15 cellular contexts compared by ENCODE assay signal in the genomic region with DNA sequence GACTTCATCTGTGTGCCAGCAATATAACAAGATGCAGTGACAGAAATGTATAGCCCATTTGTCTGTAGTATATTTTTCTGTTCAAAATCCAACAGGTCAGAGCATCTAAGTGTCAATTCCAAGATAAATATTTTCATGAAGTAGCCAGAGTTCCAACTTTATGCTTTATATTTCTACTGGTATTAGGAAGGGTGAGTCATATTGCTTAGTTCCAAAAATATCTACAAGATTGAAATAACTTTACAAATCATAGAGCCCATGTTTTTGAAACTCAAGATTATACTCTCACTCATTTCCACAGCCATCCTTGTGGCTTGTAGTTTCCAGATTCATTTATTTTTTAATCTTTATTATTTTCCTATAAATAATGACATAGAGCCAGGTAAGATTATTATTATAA.
"Had no signal": no experiment of that assay in that cellular context is flagged by ENCODE, and none has a peak within 500 bp of the region (broad histone marks: within the 10 kb centered on the region; RNA-seq: fewer than 3 reads in every experiment).

No MANE protein-coding gene starts in this region.

- H3K9me3 Mint-ChIP-seq: type B pancreatic cell had no signal

- H3K4me3 Mint-ChIP-seq: activated CD4-positive, alpha-beta T cell treated with anti-CD3 and anti-CD28 coated beads, Interleukin-2, amount 10 ng/mL, durations not matched to agents 24 days and 14 days; naive B cell; stimulated activated naive B cell treated with anti-CD40 and anti-IgM and Interleukin-4, amounts not matched to agents 10 μg/mL and 1 μg/mL and 100 μg/mL, for 72 hours; T-helper 1 cell treated with Interleukin-12 subunit alpha and Interleukin-12 subunit beta and Interleukin-4 antibody, amounts not matched to agents 30 μg/mL and 1 μg/mL, for 36 hours; type B pancreatic cell had no signal

- H3K4me3 ChIP-seq: colonic mucosa, lower lobe of right lung had no signal

- FAIRE-seq: small intestine had no signal

- H3K36me3 Mint-ChIP-seq: naive B cell; stimulated activated naive B cell treated with anti-CD40 and anti-IgM and Interleukin-4, amounts not matched to agents 10 μg/mL and 1 μg/mL and 100 μg/mL, for 72 hours; type B pancreatic cell had no signal

- H3K4me1 Mint-ChIP-seq: activated CD4-positive, alpha-beta T cell treated with anti-CD3 and anti-CD28 coated beads, Interleukin-2, amount 10 ng/mL, durations not matched to agents 24 days and 14 days; naive B cell; stimulated activated naive B cell treated with anti-CD40 and anti-IgM and Interleukin-4, amounts not matched to agents 10 μg/mL and 1 μg/mL and 100 μg/mL, for 72 hours had no signal

- DNase-seq: activated CD4-positive, alpha-beta T cell treated with anti-CD3 and anti-CD28 coated beads, Interleukin-2, amount 10 ng/mL, durations not matched to agents 24 days and 14 days; activated naive CD4-positive, alpha-beta T cell treated with Interleukin-2 at 50 U/mL for 16 hours; colonic mucosa; effector memory CD4-positive, alpha-beta T cell; hypothalamus; lower lobe of right lung; midbrain; naive B cell; posterior cingulate gyrus; right cardiac atrium; small intestine; stimulated activated naive B cell treated with anti-CD40 and anti-IgM and Interleukin-4, amounts not matched to agents 10 μg/mL and 1 μg/mL and 100 μg/mL, for 72 hours; substantia nigra had no signal

- H3K27me3 Mint-ChIP-seq: activated CD4-positive, alpha-beta T cell treated with anti-CD3 and anti-CD28 coated beads, Interleukin-2, amount 10 ng/mL, durations not matched to agents 24 days and 14 days; naive B cell; stimulated activated naive B cell treated with anti-CD40 and anti-IgM and Interleukin-4, amounts not matched to agents 10 μg/mL and 1 μg/mL and 100 μg/mL, for 72 hours; type B pancreatic cell had no signal

- H3K27ac Mint-ChIP-seq: activated CD4-positive, alpha-beta T cell treated with anti-CD3 and anti-CD28 coated beads, Interleukin-2, amount 10 ng/mL, durations not matched to agents 24 days and 14 days; naive B cell; stimulated activated naive B cell treated with anti-CD40 and anti-IgM and Interleukin-4, amounts not matched to agents 10 μg/mL and 1 μg/mL and 100 μg/mL, for 72 hours; T-helper 1 cell treated with Interleukin-12 subunit alpha and Interleukin-12 subunit beta and Interleukin-4 antibody, amounts not matched to agents 30 μg/mL and 1 μg/mL, for 36 hours; type B pancreatic cell had no signal
